1 cellular context compared by ENCODE assay signal in genomic region chr5:141713616-141714309, GRCh38.
TF ChIP-seq lines count a peak whose summit lies in the region.

No MANE protein-coding gene starts in this region.

TF ChIP-seq in IMR-90, 13 proteins besides CTCF, POLR2A, EP300 and RAD21:
- TF ChIP-seq BHLHE40 (IDR thresholded peaks at IDR 0.05; ENCODE audit: low read depth, low read length) (no peak), CEBPB (IDR thresholded peaks at IDR 0.05; ENCODE audit: low read depth, low read length) (no peak), RFX5 (IDR thresholded peaks at IDR 0.05; ENCODE audit: low read depth, low read length) (no peak), CHD1 (IDR thresholded peaks at IDR 0.05; ENCODE audit: low read depth, low read length) (no peak), USF2 (IDR thresholded peaks at IDR 0.05; ENCODE audit: low read depth, low read length) (no peak), SMC3 (IDR thresholded peaks at IDR 0.05; ENCODE audit: low read depth, low read length) (no peak), MAFK (IDR thresholded peaks at IDR 0.05; ENCODE audit: low read depth, low read length) (no peak), MAZ (IDR thresholded peaks at IDR 0.05; ENCODE audit: borderline replicate concordance, low read depth, low read length) (no peak), RCOR1 (IDR thresholded peaks at IDR 0.05; ENCODE audit: insufficient replicate concordance, low read length) (no peak), NFE2L2 (IDR thresholded peaks at IDR 0.05; ENCODE audit: low read depth, low read length) (no peak)
- TF ChIP-seq, protein P1, sequence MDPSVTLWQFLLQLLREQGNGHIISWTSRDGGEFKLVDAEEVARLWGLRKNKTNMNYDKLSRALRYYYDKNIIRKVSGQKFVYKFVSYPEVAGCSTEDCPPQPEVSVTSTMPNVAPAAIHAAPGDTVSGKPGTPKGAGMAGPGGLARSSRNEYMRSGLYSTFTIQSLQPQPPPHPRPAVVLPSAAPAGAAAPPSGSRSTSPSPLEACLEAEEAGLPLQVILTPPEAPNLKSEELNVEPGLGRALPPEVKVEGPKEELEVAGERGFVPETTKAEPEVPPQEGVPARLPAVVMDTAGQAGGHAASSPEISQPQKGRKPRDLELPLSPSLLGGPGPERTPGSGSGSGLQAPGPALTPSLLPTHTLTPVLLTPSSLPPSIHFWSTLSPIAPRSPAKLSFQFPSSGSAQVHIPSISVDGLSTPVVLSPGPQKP (IDR thresholded peaks at IDR 0.05; ENCODE audit: borderline replicate concordance, low read depth, low read length): no peak
